ENCODE assay signal across 14 cellular contexts in genomic region chr1:93631626-93632365, GRCh38. TPM values are rescaled to one million over a fixed set of nuclear protein-coding genes. Genes with fewer than 3 reads are reported as not detected.
A peak's percentile ranks its signal among the peaks of the same experiment; 100 is the strongest.
DNase-seq lines count a peak whose midpoint lies in the region; ATAC-seq, FAIRE-seq and TF ChIP-seq lines count a peak whose summit lies in the region.
"Had no signal": no experiment of that assay in that cellular context is flagged by ENCODE, and none has a peak within 500 bp of the region (broad histone marks: within the 10 kb centered on the region; RNA-seq: fewer than 3 reads in every experiment).

No MANE protein-coding gene starts in this region.

- H3K36me3 ChIP-seq in OCI-LY3 (replicated peaks; ENCODE audit: low read depth, low read length) = peaks cover 31% of the 10 kb centered on the region
- H3K36me3 ChIP-seq in transverse colon = no peaks in the 10 kb centered on the region
- H3K36me3 ChIP-seq: vagina had no signal

- no peak overlapping the region for H3K9ac ChIP-seq in OCI-LY3 (ENCODE audit: low read length)

- intact Hi-C loops in transverse colon (cut with DNase I; ENCODE audit: low total_unique reads) = no loop called here

- no peak overlapping the region for H2AFZ ChIP-seq in OCI-LY3 (ENCODE audit: low read depth, low read length)

- FAIRE-seq in A549 (lab: Jason Lieb, UNC) = no peak
- FAIRE-seq: islet of Langerhans had no signal

- peaks cover 25% of the 10 kb centered on the region for H3K79me2 ChIP-seq in OCI-LY3 (ENCODE audit: low read length)

- DNase-seq in A549 (ENCODE audit: low read depth in 1 of 2, low spot score in 1 of 2) (peak in 1 of 2 experiments; percentile 48), fibroblast of peridontal ligament (ENCODE audit: extremely low read depth) (peak; percentile 55), Ammon's horn (ENCODE audit: low spot score) (no peak), transverse colon (no peak), ecto neural progenitor cell (ENCODE audit: low spot score) (no peak)
- DNase-seq: activated CD4-positive, alpha-beta T cell treated with anti-CD3 and anti-CD28 coated beads, Interleukin-2, amount 10 ng/mL, durations not matched to agents 7 days and 5 days; caudate nucleus; EL; NCI-H2081 had no signal

- TF ChIP-seq CTCF in A549 (IDR thresholded peaks at IDR 0.05) (peak; percentile 25; the same call in 1 of the 3 replicates), GM12872 (IDR thresholded peaks at IDR 0.05; ENCODE audit: insufficient read depth, low read depth, low read length) (peak; percentile 46), OCI-LY3 (IDR thresholded peaks at IDR 0.05; ENCODE audit: low read depth, low read length) (peak; percentile 33), transverse colon (IDR thresholded peaks at IDR 0.05) (peak in 2 of 5 experiments; percentile 13 to 20)

- no peak overlapping the region for H3K4me3 ChIP-seq in A549
- no peak overlapping the region for H3K4me3 ChIP-seq in OCI-LY3 (ENCODE audit: low read length)
- H3K4me3 ChIP-seq in transverse colon = no peak overlapping the region
- H3K4me3 ChIP-seq: vagina had no signal

- no peak overlapping the region for H3K4me2 ChIP-seq in A549
- H3K4me2 ChIP-seq in OCI-LY3 (ENCODE audit: low read length) = no peak overlapping the region

- ATAC-seq in A549 (peak; percentile 74 to 75; a peak in 5 of 6 replicates), HG03432 (IDR thresholded peaks at IDR 0.05; ENCODE audit: unreplicated experiment) (no peak)

- no peaks in the 10 kb centered on the region for H3K27me3 ChIP-seq in OCI-LY3 (ENCODE audit: low read depth, low read length)
- H3K27me3 ChIP-seq in transverse colon = no peaks in the 10 kb centered on the region
- H3K27me3 ChIP-seq: vagina had no signal

- WGBS in A549 (ENCODE audit: missing lambda C conversion rate) = 68% methylated on average over 4 of the region's 5 CpGs
- 60 to 88% methylated on average over 1 to 5 of the region's 5 CpGs for WGBS in transverse colon (ENCODE audit: low coverage in 1 of 2), 2 donors

- TF ChIP-seq EP300 in A549 (IDR thresholded peaks at IDR 0.05) (no peak), transverse colon (IDR thresholded peaks at IDR 0.05; ENCODE audit: low read depth) (no peak)

- H4K20me1 ChIP-seq in OCI-LY3 (ENCODE audit: insufficient read depth, low read length) = peaks cover 13% of the 10 kb centered on the region

- H3K4me1 ChIP-seq in A549 = peaks cover 52% of the 10 kb centered on the region
- H3K4me1 ChIP-seq in OCI-LY3 (ENCODE audit: low read length) = peaks cover 24% of the 10 kb centered on the region
- H3K4me1 ChIP-seq in transverse colon = peaks cover 0 to 7% (median 0%) of the 10 kb centered on the region in 4 donors
- H3K4me1 ChIP-seq: vagina had no signal

- POLR2A ChIA-PET in A549 (lab: Yijun Ruan, JAX) = no interaction called here

- TF ChIP-seq RAD21 in A549 (conservative IDR thresholded peaks at IDR 0.05 in 1 of 2, IDR thresholded peaks at IDR 0.05 in 1 of 2) = peak; percentile 41 to 49; a peak in 3 of 5 replicates

- H3K27ac ChIP-seq in A549 (peak overlapping the region; percentile 35 to 60; a peak in 5 of 6 replicates), OCI-LY3 (ENCODE audit: low read length) (no peak overlapping the region), transverse colon (no peak overlapping the region)
- H3K27ac ChIP-seq: vagina had no signal

- TF ChIP-seq POLR2A in A549 (IDR thresholded peaks at IDR 0.05; ENCODE audit: low read length) (no peak), transverse colon (IDR thresholded peaks at IDR 0.05) (no peak)

- in situ Hi-C loops in transverse colon (cut with MboI; ENCODE audit: low pct_ligation_motif_present in 1 of 4, low pct_unique_long_range_greater_than_20kb in 1 of 4, low sequenced_read_pairs in 3 of 4) = loop anchor here in 2 of 4 donors (10.0 kb wide), 2 partner anchors 173 to 183 kb away; no protein-coding TSS in a partner anchor

- CTCF ChIA-PET in A549 (lab: Yijun Ruan, JAX) = interaction anchor here (1.3 to 11.5 kb wide), 8 partner anchors 11 to 219 kb away, joined by 3 to 236 read pairs (median 6); partner anchors contain the start of gene BCAR3

- H3K9me3 ChIP-seq in A549 (no peaks in the 10 kb centered on the region), OCI-LY3 (ENCODE audit: insufficient read depth, low read length) (no peaks in the 10 kb centered on the region), transverse colon (no peaks in the 10 kb centered on the region)
- H3K9me3 ChIP-seq: vagina had no signal

TF ChIP-seq in A549, 52 proteins besides CTCF, POLR2A, EP300 and RAD21:
- no peak for TF ChIP-seq RFX5 (IDR thresholded peaks at IDR 0.05)
- TF ChIP-seq, protein P1, sequence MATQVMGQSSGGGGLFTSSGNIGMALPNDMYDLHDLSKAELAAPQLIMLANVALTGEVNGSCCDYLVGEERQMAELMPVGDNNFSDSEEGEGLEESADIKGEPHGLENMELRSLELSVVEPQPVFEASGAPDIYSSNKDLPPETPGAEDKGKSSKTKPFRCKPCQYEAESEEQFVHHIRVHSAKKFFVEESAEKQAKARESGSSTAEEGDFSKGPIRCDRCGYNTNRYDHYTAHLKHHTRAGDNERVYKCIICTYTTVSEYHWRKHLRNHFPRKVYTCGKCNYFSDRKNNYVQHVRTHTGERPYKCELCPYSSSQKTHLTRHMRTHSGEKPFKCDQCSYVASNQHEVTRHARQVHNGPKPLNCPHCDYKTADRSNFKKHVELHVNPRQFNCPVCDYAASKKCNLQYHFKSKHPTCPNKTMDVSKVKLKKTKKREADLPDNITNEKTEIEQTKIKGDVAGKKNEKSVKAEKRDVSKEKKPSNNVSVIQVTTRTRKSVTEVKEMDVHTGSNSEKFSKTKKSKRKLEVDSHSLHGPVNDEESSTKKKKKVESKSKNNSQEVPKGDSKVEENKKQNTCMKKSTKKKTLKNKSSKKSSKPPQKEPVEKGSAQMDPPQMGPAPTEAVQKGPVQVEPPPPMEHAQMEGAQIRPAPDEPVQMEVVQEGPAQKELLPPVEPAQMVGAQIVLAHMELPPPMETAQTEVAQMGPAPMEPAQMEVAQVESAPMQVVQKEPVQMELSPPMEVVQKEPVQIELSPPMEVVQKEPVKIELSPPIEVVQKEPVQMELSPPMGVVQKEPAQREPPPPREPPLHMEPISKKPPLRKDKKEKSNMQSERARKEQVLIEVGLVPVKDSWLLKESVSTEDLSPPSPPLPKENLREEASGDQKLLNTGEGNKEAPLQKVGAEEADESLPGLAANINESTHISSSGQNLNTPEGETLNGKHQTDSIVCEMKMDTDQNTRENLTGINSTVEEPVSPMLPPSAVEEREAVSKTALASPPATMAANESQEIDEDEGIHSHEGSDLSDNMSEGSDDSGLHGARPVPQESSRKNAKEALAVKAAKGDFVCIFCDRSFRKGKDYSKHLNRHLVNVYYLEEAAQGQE (IDR thresholded peaks at IDR 0.05) = no peak
- peak; percentile 48; the same call in 2 of the 3 replicates for TF ChIP-seq SMC3 (IDR thresholded peaks at IDR 0.05)
TF ChIP-seq in A549: peak in this region for 1.

RNA-seq across cellular contexts. Expression of gene BCAR3, which starts 49.8 kb away (rescaled TPM):
- polyA plus RNA-seq in A549 (2011; rRNA removed) (31.6 and 32.1 TPM in 2 replicates), A549 (2017; fragmentation: RNase III; extraction: RNeasy Plus Mini Kit Qiagen cat#74134 plus additional on column Dnase treatment) (29.8 to 35.8 TPM (median 33.4 TPM) in 3 replicates)
- 28.6 and 37.0 TPM in 2 replicates for polyA plus RNA-seq in A549 (2012; cell fraction: cytosol; rRNA removed)
- polyA plus RNA-seq in A549 (2012; cell fraction: nucleus; rRNA removed) = 40.5 and 50.4 TPM in 2 replicates
- polyA minus RNA-seq in A549 (2011; rRNA and poly(A)+ RNA removed) = 27.5 and 30.0 TPM in 2 replicates
- 10 to 100 TPM; 12.3 to 71.7 (median 40.5) TPM for total RNA-seq in transverse colon

Comparison
In these comparisons a context has a peak if more than half of its experiments do, and no peak if none do; other contexts are left out.
1. H3K27ac ChIP-seq: peak in A549 (2 of 2); none in OCI-LY3 (single experiment) and transverse colon (0 of 4).